Comparison of ENCODE assay signal across 12 cellular contexts in genomic region chr5:180116441-180117377, GRCh38. TPM values are rescaled to one million over a fixed set of nuclear protein-coding genes. Genes with fewer than 3 reads are reported as not detected.
DNase-seq lines count a peak whose midpoint lies in the region; ATAC-seq and TF ChIP-seq lines count a peak whose summit lies in the region.
"Had no signal": no experiment of that assay in that cellular context is flagged by ENCODE, and none has a peak within 500 bp of the region (broad histone marks: within the 10 kb centered on the region; RNA-seq: fewer than 3 reads in every experiment).

No MANE protein-coding gene starts in this region.

- TF ChIP-seq RAD21 in HCT116 (IDR thresholded peaks at IDR 0.05; ENCODE audit: low read depth) = peak; percentile 49

- no peak overlapping the region for H3K4me3 ChIP-seq in BJ (ENCODE audit: low read depth, low read length)
- H3K4me3 ChIP-seq in HCT116 (replicated peaks in 1 of 2; ENCODE audit: low read depth in 1 of 2, low read length in 2 of 2) = no peak overlapping the region
- H3K4me3 ChIP-seq in right lobe of liver = no peak overlapping the region
- H3K4me3 ChIP-seq: esophagus muscularis mucosa, psoas muscle had no signal

- no peaks in the 10 kb centered on the region for H3K27me3 ChIP-seq in BJ (ENCODE audit: control insufficient read depth, insufficient read depth, low read length)
- no peaks in the 10 kb centered on the region for H3K27me3 ChIP-seq in HCT116 (ENCODE audit: insufficient read depth, low read length)
- no peaks in the 10 kb centered on the region for H3K27me3 ChIP-seq in right lobe of liver

- H3K4me1 ChIP-seq in HCT116 (ENCODE audit: control insufficient read depth in 1 of 2, insufficient read depth in 2 of 2, low read length in 2 of 2) = peaks cover 0 to 5% of the 10 kb centered on the region in 2 experiments; a peak in 1 of 4 replicates
- H3K4me1 ChIP-seq in right lobe of liver = no peaks in the 10 kb centered on the region
- H3K4me1 ChIP-seq: esophagus muscularis mucosa, psoas muscle had no signal

- H3K27me3 Mint-ChIP-seq in MCF 10A (ENCODE audit: insufficient read depth, unreplicated experiment) = no peaks in the 10 kb centered on the region
- H3K27me3 Mint-ChIP-seq in activated CD8-positive, alpha-beta memory T cell treated with anti-CD3 and anti-CD28 coated beads, Interleukin-2, amount 10 ng/mL, durations not matched to agents 7 days and 5 days = no peaks in the 10 kb centered on the region

- no peaks in the 10 kb centered on the region for H4K20me1 ChIP-seq in HCT116 (ENCODE audit: insufficient read depth)

- H3K79me2 ChIP-seq in HCT116 (ENCODE audit: insufficient read depth, low read length) = no peaks in the 10 kb centered on the region

- no peaks in the 10 kb centered on the region for H3K9me2 ChIP-seq in HCT116 (ENCODE audit: insufficient read depth)

- H3K9ac ChIP-seq in HCT116 (ENCODE audit: low read length) = no peak overlapping the region

- no peak overlapping the region for H3K4me2 ChIP-seq in HCT116 (ENCODE audit: low read length)

- no peak overlapping the region for H2AFZ ChIP-seq in HCT116 (ENCODE audit: low read depth, low read length, poor library complexity, severe bottlenecking)

- no peak overlapping the region for H3K4me3 Mint-ChIP-seq in MCF 10A (ENCODE audit: unreplicated experiment)
- no peak overlapping the region for H3K4me3 Mint-ChIP-seq in activated CD8-positive, alpha-beta memory T cell treated with anti-CD3 and anti-CD28 coated beads, Interleukin-2, amount 10 ng/mL, durations not matched to agents 7 days and 5 days
- H3K4me3 Mint-ChIP-seq: immature natural killer cell had no signal

- POLR2A ChIA-PET in BJ (lab: Charles Lee) (no interaction called here), HCT116 (lab: Charles Lee) (no interaction called here), MCF 10A (lab: Yijun Ruan, JAX) (interaction anchor here (0.5 kb wide), 1 partner anchor 19 kb away, joined by 3 read pairs; no protein-coding TSS in a partner anchor)

- no peaks in the 10 kb centered on the region for H3K4me1 Mint-ChIP-seq in MCF 10A (ENCODE audit: insufficient read depth, unreplicated experiment)
- no peaks in the 10 kb centered on the region for H3K4me1 Mint-ChIP-seq in activated CD8-positive, alpha-beta memory T cell treated with anti-CD3 and anti-CD28 coated beads, Interleukin-2, amount 10 ng/mL, durations not matched to agents 7 days and 5 days
- H3K4me1 Mint-ChIP-seq: immature natural killer cell had no signal

- TF ChIP-seq POLR2A in HCT116 (IDR thresholded peaks at IDR 0.05; ENCODE audit: borderline replicate concordance, extremely low read depth, insufficient read depth, insufficient read length) (no peak), right lobe of liver (IDR thresholded peaks at IDR 0.05) (no peak)

- CTCF ChIA-PET in BJ (lab: Yijun Ruan, JAX) (no interaction called here), HCT116 (lab: Charles Lee) (interaction anchor here (1.0 kb wide), 1 partner anchor 199 kb away, joined by 3 read pairs; no protein-coding TSS in a partner anchor), MCF 10A (lab: Yijun Ruan, JAX) (interaction anchor here (0.6 to 2.4 kb wide), 11 partner anchors 10 to 616 kb away, joined by 3 to 17 read pairs (median 5); partner anchors contain the start of gene RASGEF1C)
- CTCF ChIA-PET in activated CD8-positive, alpha-beta memory T cell treated with anti-CD3 and anti-CD28 coated beads, Interleukin-2, amount 10 ng/mL, durations not matched to agents 7 days and 5 days (lab: Charles Lee) = no interaction called here

- H3K9me3 Mint-ChIP-seq in MCF 10A (ENCODE audit: unreplicated experiment) = no peaks in the 10 kb centered on the region
- H3K9me3 Mint-ChIP-seq in activated CD8-positive, alpha-beta memory T cell treated with anti-CD3 and anti-CD28 coated beads, Interleukin-2, amount 10 ng/mL, durations not matched to agents 7 days and 5 days (ENCODE audit: low read depth) = no peaks in the 10 kb centered on the region
- H3K9me3 Mint-ChIP-seq: immature natural killer cell had no signal

- BruUV-seq in HCT116 (replicated peaks; lab: Mats Ljungman, UMichigan) (no TSS peak), MCF 10A (replicated peaks; lab: Mats Ljungman, UMichigan) (no TSS peak)

- DNase-seq in BJ (ENCODE audit: low read depth) = no peak
- DNase-seq in HCT116 (ENCODE audit: low read depth, low spot score) = no peak
- peak; percentile 52 for DNase-seq in MCF 10A (ENCODE audit: unreplicated experiment)
- DNase-seq in right lobe of liver = peak; percentile 10 to 52 (median 48)
- no peak for DNase-seq in activated CD8-positive, alpha-beta memory T cell treated with anti-CD3 and anti-CD28 coated beads, Interleukin-2, amount 10 ng/mL, durations not matched to agents 7 days and 5 days
- no peak for DNase-seq in DMS153 treated with DMSO at 0.1 percent for 48 hours (lab: John Stamatoyannopoulos, UW; ENCODE audit: unreplicated experiment)
- DNase-seq: immature natural killer cell, NCI-H1694 treated with DMSO at 0.1 percent for 48 hours had no signal

- 89% methylated on average over 9 of the region's 28 CpGs for WGBS in right lobe of liver (ENCODE audit: insufficient coverage, low coverage, low lambda C conversion rate, missing lambda C conversion rate)

- TF ChIP-seq CTCF in BJ (IDR thresholded peaks at IDR 0.05; ENCODE audit: insufficient read depth, low read depth, low read length) (peak; percentile 10; the same call in 1 of the 2 replicates), HCT116 (IDR thresholded peaks at IDR 0.05 in 2 of 3, conservative IDR thresholded peaks at IDR 0.05 in 1 of 3; ENCODE audit: borderline replicate concordance in 1 of 3, insufficient read depth in 1 of 3, low read depth in 2 of 3, low read length in 2 of 3) (peak; percentile 35 to 69 (median 55); a peak in 5 of 6 replicates), MCF 10A (IDR thresholded peaks at IDR 0.05; ENCODE audit: unreplicated experiment) (peak; percentile 63), right lobe of liver (IDR thresholded peaks at IDR 0.05) (peak in 3 of 4 donors; percentile 16 to 30 (median 18))

- H3K36me3 ChIP-seq in BJ (ENCODE audit: control insufficient read depth, insufficient read depth, low read length) (no peaks in the 10 kb centered on the region), HCT116 (ENCODE audit: control insufficient read depth in 1 of 2, insufficient read depth in 2 of 2, low read length in 2 of 2) (no peaks in the 10 kb centered on the region), right lobe of liver (no peaks in the 10 kb centered on the region)
- H3K36me3 ChIP-seq: esophagus muscularis mucosa had no signal

- ATAC-seq in HCT116 (peak; percentile 91), right lobe of liver (peak; percentile 49 to 71 (median 62)), GM19324 (IDR thresholded peaks at IDR 0.05; ENCODE audit: low FRiP score, unreplicated experiment) (no peak), HG02798 (IDR thresholded peaks at IDR 0.05; ENCODE audit: poor library complexity, unreplicated experiment) (no peak)
- no peak for ATAC-seq in activated CD8-positive, alpha-beta memory T cell treated with anti-CD3 and anti-CD28 coated beads, Interleukin-2, amount 10 ng/mL, durations not matched to agents 7 days and 5 days
- ATAC-seq: psoas muscle had no signal

- no peak overlapping the region for H3K27ac Mint-ChIP-seq in MCF 10A (ENCODE audit: low read depth, unreplicated experiment)
- H3K27ac Mint-ChIP-seq in activated CD8-positive, alpha-beta memory T cell treated with anti-CD3 and anti-CD28 coated beads, Interleukin-2, amount 10 ng/mL, durations not matched to agents 7 days and 5 days = no peak overlapping the region
- H3K27ac Mint-ChIP-seq: immature natural killer cell had no signal

- H3K9me3 ChIP-seq in HCT116 (ENCODE audit: control insufficient read depth in 1 of 2, insufficient read depth in 1 of 2, low read depth in 1 of 2, low read length in 2 of 2) = no peaks in the 10 kb centered on the region
- H3K9me3 ChIP-seq in right lobe of liver = no peaks in the 10 kb centered on the region
- H3K9me3 ChIP-seq: esophagus muscularis mucosa, psoas muscle had no signal

- no peaks in the 10 kb centered on the region for H3K36me3 Mint-ChIP-seq in MCF 10A (ENCODE audit: insufficient read depth, unreplicated experiment)
- no peaks in the 10 kb centered on the region for H3K36me3 Mint-ChIP-seq in activated CD8-positive, alpha-beta memory T cell treated with anti-CD3 and anti-CD28 coated beads, Interleukin-2, amount 10 ng/mL, durations not matched to agents 7 days and 5 days
- H3K36me3 Mint-ChIP-seq: immature natural killer cell had no signal

- RAD21 ChIA-PET in HCT116 (lab: Charles Lee; ENCODE audit: low non-redundant PET in 1 of 2, low total read pairs in 2 of 2, uncharacterized antibody in 2 of 2, unreplicated experiment in 2 of 2) = no interaction called here

- H3K27ac ChIP-seq in HCT116 (ENCODE audit: low read depth, low read length) (no peak overlapping the region), right lobe of liver (no peak overlapping the region)
- H3K27ac ChIP-seq: esophagus muscularis mucosa, psoas muscle had no signal

- intact Hi-C loops in HCT116 (cut with micrococcal nuclease) = no loop called here
- intact Hi-C loops in MCF 10A (cut with micrococcal nuclease) = loop anchor here (2.0 kb wide), 1 partner anchor 602 kb away; no protein-coding TSS in a partner anchor
- intact Hi-C loops in right lobe of liver (cut with DNase I) = no loop called here

TF ChIP-seq in HCT116, 20 proteins besides CTCF, POLR2A, EP300 and RAD21 (continues in another document):
- TF ChIP-seq ELF1 (IDR thresholded peaks at IDR 0.05; ENCODE audit: borderline replicate concordance, low read depth) (no peak), CBX3 (IDR thresholded peaks at IDR 0.05; ENCODE audit: low read depth) (no peak)

RNA-seq across cellular contexts. Expression of gene RNF130, which starts 45.1 kb away (rescaled TPM):
- polyA plus RNA-seq in BJ (2011; rRNA removed) = 32.7 and 41.1 TPM in 2 replicates
- 8.5 and 10.6 TPM in 2 replicates for polyA minus RNA-seq in BJ (2011; rRNA and poly(A)+ RNA removed)
- 34.9 TPM for total RNA-seq in HCT116 (2021; ENCODE audit: unreplicated experiment)
- 27.6 and 36.1 TPM in 2 replicates for polyA plus RNA-seq in HCT116 (2012)
- 31.8 and 34.0 TPM in 2 replicates for total RNA-seq in MCF 10A (2022)
- total RNA-seq in right lobe of liver = 100 to 1,000 TPM in 1 of 6 experiments, 10 to 100 TPM in 5; 66.7 to 119 (median 89.9) TPM
- total RNA-seq in activated CD8-positive, alpha-beta memory T cell treated with anti-CD3 and anti-CD28 coated beads, Interleukin-2, amount 10 ng/mL, durations not matched to agents 7 days and 5 days = 1 to 10 TPM; 4.9 to 5.4 TPM

Comparison
In these comparisons a context has a peak if more than half of its experiments do, and no peak if none do; other contexts are left out.
1. DNase-seq: peak in MCF 10A (single experiment) and right lobe of liver (3 of 3); none in BJ (single experiment), HCT116 (single experiment), activated CD8-positive, alpha-beta memory T cell treated with anti-CD3 and anti-CD28 coated beads, Interleukin-2, amount 10 ng/mL, durations not matched to agents 7 days and 5 days (single experiment) and DMS153 treated with DMSO at 0.1 percent for 48 hours (single experiment).
2. CTCF ChIP-seq: peak in every context shown above with its lines; median percentile 63 in MCF 10A; 55 in HCT116; 18 in right lobe of liver; 10 in BJ.
3. ATAC-seq: peak in HCT116 (single experiment) and right lobe of liver (4 of 4); none in activated CD8-positive, alpha-beta memory T cell treated with anti-CD3 and anti-CD28 coated beads, Interleukin-2, amount 10 ng/mL, durations not matched to agents 7 days and 5 days (single experiment), GM19324 (single experiment) and HG02798 (single experiment).
4. CTCF ChIA-PET loops: an anchor here in HCT116 (1.0 kb wide) and MCF 10A (0.6 to 2.4 kb wide); none called in BJ and activated CD8-positive, alpha-beta memory T cell treated with anti-CD3 and anti-CD28 coated beads, Interleukin-2, amount 10 ng/mL, durations not matched to agents 7 days and 5 days.